13 cellular contexts compared by ENCODE assay signal in the genomic region with DNA sequence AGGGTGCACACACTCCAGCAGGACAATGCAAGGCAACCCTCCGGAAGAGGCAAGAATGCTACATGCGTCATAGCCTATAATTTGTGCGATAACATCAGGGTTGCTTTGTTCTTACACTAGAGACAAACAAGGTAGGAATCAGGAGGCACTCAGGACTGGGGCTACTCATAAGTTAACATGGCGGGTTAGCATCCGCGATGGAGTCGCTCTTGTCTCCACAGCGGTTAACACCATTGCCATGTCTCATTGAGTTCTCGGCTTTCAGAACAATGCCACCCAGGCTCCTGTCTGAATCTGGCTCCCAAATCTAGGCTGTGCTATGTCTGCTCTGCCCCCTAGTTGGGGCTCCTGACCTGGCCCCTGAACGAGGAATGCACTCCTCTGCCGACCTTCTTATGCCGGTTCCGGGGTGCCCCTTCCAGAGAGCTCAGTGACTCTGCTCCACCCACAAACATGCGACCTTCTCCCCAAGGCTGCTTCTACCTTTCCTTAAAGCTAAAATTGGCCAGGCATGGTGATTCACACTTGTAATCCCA. TPM values are rescaled to one million over a fixed set of nuclear protein-coding genes. Genes with fewer than 3 reads are reported as not detected.
A peak's percentile ranks its signal among the peaks of the same experiment; 100 is the strongest.
DNase-seq lines count a peak whose midpoint lies in the region; ATAC-seq, FAIRE-seq and TF ChIP-seq lines count a peak whose summit lies in the region.
"Had no signal": no experiment of that assay in that cellular context is flagged by ENCODE, and none has a peak within 500 bp of the region (broad histone marks: within the 10 kb centered on the region; RNA-seq: fewer than 3 reads in every experiment).

No MANE protein-coding gene starts in this region.

- no peak overlapping the region for H3K4me3 ChIP-seq in bronchial epithelial cell (ENCODE audit: low read depth, low read length)
- H3K4me3 ChIP-seq: A549 had no signal

- FAIRE-seq in bronchial epithelial cell (lab: Jason Lieb, UNC) (peak; percentile 40), urothelium cell line (lab: Jason Lieb, UNC) (no peak)
- FAIRE-seq: A549 had no signal

- ATAC-seq in left ventricle myocardium superior (no peak), HG03520 (IDR thresholded peaks at IDR 0.05; ENCODE audit: unreplicated experiment) (no peak)
- ATAC-seq: A549 had no signal

- no peak for TF ChIP-seq CTCF in bronchial epithelial cell (IDR thresholded peaks at IDR 0.05; ENCODE audit: insufficient read depth, low read length, severe bottlenecking)

- intact Hi-C loops in cardiac septum (cut with DNase I), result no loop called here
- intact Hi-C loops in left ventricle myocardium superior (cut with micrococcal nuclease), result no loop called here

- DNase-seq in cardiac septum (ENCODE audit: low spot score) (peak; percentile 64), left ventricle myocardium superior (no peak), bronchial epithelial cell (ENCODE audit: low read depth) (no peak), mesenteric fat pad (ENCODE audit: low spot score) (peak; percentile 68), urothelium cell line (ENCODE audit: low spot score) (no peak), GM19238 (ENCODE audit: insufficient read length, low spot score) (no peak)
- DNase-seq: COR-L47, DMS153, NCI-H1417, NCI-H2081 treated with DMSO at 0.1 percent for 48 hours, NCI-H524 treated with DMSO at 0.1 percent for 48 hours had no signal

- no peaks in the 10 kb centered on the region for H3K36me3 ChIP-seq in bronchial epithelial cell (ENCODE audit: control insufficient read depth, insufficient read depth, low read length)

- no peaks in the 10 kb centered on the region for H3K27me3 ChIP-seq in bronchial epithelial cell (ENCODE audit: control insufficient read depth, insufficient read depth, low read length)

RNA-seq across cellular contexts. Expression of gene SLF2, which starts 24.9 kb away (rescaled TPM):
- total RNA-seq in cardiac septum, result 22.8 TPM
- total RNA-seq in left ventricle myocardium superior, result 18.9 TPM
- 12.1 and 15.1 TPM in 2 replicates for total RNA-seq in bronchial epithelial cell
- 18.4 TPM for total RNA-seq in mesenteric fat pad

Comparison
In these comparisons a context has a peak if more than half of its experiments do, and no peak if none do; other contexts are left out.
1. DNase-seq: peak in cardiac septum (single experiment) and mesenteric fat pad (single experiment); none in left ventricle myocardium superior (single experiment), bronchial epithelial cell (single experiment), urothelium cell line (single experiment) and GM19238 (single experiment).